ENCODE assay signal across 8 cellular contexts in genomic region chr4:49141955-49142354, GRCh38.
A peak's percentile ranks its signal among the peaks of the same experiment; 100 is the strongest.
DNase-seq lines count a peak whose midpoint lies in the region; ATAC-seq, FAIRE-seq and TF ChIP-seq lines count a peak whose summit lies in the region.
"Not testable (repeated sequence)": the region's sequence is repeated elsewhere in the genome, so short reads cannot be mapped to it uniquely, and the experiment has no call there.

No MANE protein-coding gene starts in this region.

- not testable (repeated sequence) for H3K4me1 Mint-ChIP-seq in effector memory CD8-positive, alpha-beta T cell (ENCODE audit: low read depth in 2 of 2); memory B cell
- peaks cover 11% of the 10 kb centered on the region for H3K4me1 Mint-ChIP-seq in stimulated activated effector memory CD8-positive, alpha-beta T cell treated with anti-CD3 and anti-CD28 coated beads, Interleukin-12 subunit alpha, Interleukin-12 subunit beta, amount 100 ng/mL, for 72 hours

- not testable (repeated sequence) for TF ChIP-seq RAD21 in A549 (conservative IDR thresholded peaks at IDR 0.05 in 1 of 2, IDR thresholded peaks at IDR 0.05 in 1 of 2)

- TF ChIP-seq EP300 in A549 (IDR thresholded peaks at IDR 0.05) = not testable (repeated sequence)

- FAIRE-seq in A549 (lab: Jason Lieb, UNC) = not testable (repeated sequence)

- peaks cover 23 to 32% of the 10 kb centered on the region in 2 donors for H3K9me3 Mint-ChIP-seq in effector memory CD8-positive, alpha-beta T cell
- H3K9me3 Mint-ChIP-seq in memory B cell = peaks cover 43% of the 10 kb centered on the region
- H3K9me3 Mint-ChIP-seq in stimulated activated effector memory CD8-positive, alpha-beta T cell treated with anti-CD3 and anti-CD28 coated beads, Interleukin-12 subunit alpha, Interleukin-12 subunit beta, amount 100 ng/mL, for 72 hours = peaks cover 36% of the 10 kb centered on the region

- not testable (repeated sequence) for TF ChIP-seq CTCF in A549 (IDR thresholded peaks at IDR 0.05)

- DNase-seq in A549 (ENCODE audit: low read depth in 1 of 2, low spot score in 1 of 2); effector memory CD8-positive, alpha-beta T cell; left ventricle myocardium superior; memory B cell (ENCODE audit: low spot score in 2 of 2); stimulated activated effector memory CD8-positive, alpha-beta T cell treated with anti-CD3 and anti-CD28 coated beads, Interleukin-12 subunit alpha, Interleukin-12 subunit beta, amount 100 ng/mL, for 72 hours (ENCODE audit: low spot score in 2 of 2): not testable (repeated sequence)

- not testable (repeated sequence) for H3K4me1 ChIP-seq in A549

- not testable (repeated sequence) for H3K4me2 ChIP-seq in A549

- H3K36me3 Mint-ChIP-seq in effector memory CD8-positive, alpha-beta T cell (ENCODE audit: insufficient read depth); stimulated activated effector memory CD8-positive, alpha-beta T cell treated with anti-CD3 and anti-CD28 coated beads, Interleukin-12 subunit alpha, Interleukin-12 subunit beta, amount 100 ng/mL, for 72 hours: not testable (repeated sequence)
- peaks cover 29% of the 10 kb centered on the region for H3K36me3 Mint-ChIP-seq in memory B cell

- CTCF ChIA-PET in A549 (lab: Yijun Ruan, JAX) = not testable (repeated sequence)

- not testable (repeated sequence) for H3K27ac ChIP-seq in A549

- not testable (repeated sequence) for H3K27ac Mint-ChIP-seq in effector memory CD8-positive, alpha-beta T cell; memory B cell; stimulated activated effector memory CD8-positive, alpha-beta T cell treated with anti-CD3 and anti-CD28 coated beads, Interleukin-12 subunit alpha, Interleukin-12 subunit beta, amount 100 ng/mL, for 72 hours

- intact Hi-C loops in left ventricle myocardium superior (cut with micrococcal nuclease) = not testable (repeated sequence)

- 4% methylated on average over 7 of the region's 8 CpGs for WGBS in A549 (ENCODE audit: missing lambda C conversion rate)

- H3K9me3 ChIP-seq in A549 = not testable (repeated sequence)

- ATAC-seq in A549 = peak; percentile 62 to 66; a peak in 4 of 6 replicates
- peak; percentile 31 for ATAC-seq in GM18907 (IDR thresholded peaks at IDR 0.05; ENCODE audit: unreplicated experiment)
- ATAC-seq in HG02798 (IDR thresholded peaks at IDR 0.05; ENCODE audit: poor library complexity, unreplicated experiment) = peak; percentile 29
- ATAC-seq in HG03378 (IDR thresholded peaks at IDR 0.05; ENCODE audit: unreplicated experiment) = peak; percentile 31
- peak; percentile 39 for ATAC-seq in effector memory CD8-positive, alpha-beta T cell (replicated peaks)
- peak; percentile 52 for ATAC-seq in left ventricle myocardium superior
- ATAC-seq in memory B cell (ENCODE audit: low read depth) = peak; percentile 26
- peak; percentile 57 for ATAC-seq in stimulated activated effector memory CD8-positive, alpha-beta T cell treated with anti-CD3 and anti-CD28 coated beads, Interleukin-12 subunit alpha, Interleukin-12 subunit beta, amount 100 ng/mL, for 72 hours

- not testable (repeated sequence) for H3K4me3 ChIP-seq in A549

- not testable (repeated sequence) for TF ChIP-seq POLR2A in A549 (IDR thresholded peaks at IDR 0.05; ENCODE audit: low read length)

- not testable (repeated sequence) for H3K27me3 Mint-ChIP-seq in effector memory CD8-positive, alpha-beta T cell; memory B cell

- POLR2A ChIA-PET in A549 (lab: Yijun Ruan, JAX) = not testable (repeated sequence)

- not testable (repeated sequence) for H3K4me3 Mint-ChIP-seq in effector memory CD8-positive, alpha-beta T cell; memory B cell; stimulated activated effector memory CD8-positive, alpha-beta T cell treated with anti-CD3 and anti-CD28 coated beads, Interleukin-12 subunit alpha, Interleukin-12 subunit beta, amount 100 ng/mL, for 72 hours
